Comparison of ENCODE assay signal across 20 cellular contexts in the genomic region with DNA sequence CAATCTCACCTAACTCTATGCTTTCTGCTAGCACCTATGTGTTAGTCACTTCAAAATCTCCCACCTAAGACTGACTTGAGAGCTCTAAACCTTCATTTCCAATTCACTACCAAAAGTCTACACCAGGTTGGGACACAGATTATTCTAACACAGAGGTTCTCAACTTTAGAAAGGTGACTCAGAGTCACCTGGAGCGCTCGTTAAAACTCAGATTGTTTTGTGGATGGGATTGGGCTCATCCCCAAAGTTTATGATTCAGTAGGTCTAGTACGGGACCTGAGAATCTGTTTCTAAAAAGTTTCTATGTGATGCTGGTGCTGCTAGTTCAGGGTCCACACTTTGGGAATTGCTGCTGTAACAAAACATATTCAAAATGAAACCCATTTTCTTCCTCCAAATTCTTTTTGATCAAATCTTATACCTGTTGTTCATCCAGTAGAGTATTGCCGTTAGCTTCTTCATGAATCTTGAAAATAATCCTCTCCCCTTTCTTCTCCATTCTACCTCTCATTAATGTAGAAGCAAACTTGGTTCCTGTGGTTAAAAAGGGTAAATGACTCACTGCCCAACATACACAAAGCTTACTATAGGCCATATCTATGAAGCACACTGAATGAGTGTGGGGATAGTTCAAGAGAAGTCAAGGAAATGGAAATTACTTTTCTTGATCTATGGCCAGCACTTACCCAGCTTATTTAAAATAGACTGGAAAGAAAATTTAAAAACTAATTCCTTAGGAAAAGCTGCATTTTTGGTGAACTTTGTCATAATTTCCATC.
DNase-seq lines count a peak whose midpoint lies in the region; ATAC-seq and TF ChIP-seq lines count a peak whose summit lies in the region.
"Had no signal": no experiment of that assay in that cellular context is flagged by ENCODE, and none has a peak within 500 bp of the region (broad histone marks: within the 10 kb centered on the region; RNA-seq: fewer than 3 reads in every experiment).

No MANE protein-coding gene starts in this region.

- no peaks in the 10 kb centered on the region for H3K4me1 Mint-ChIP-seq in activated T-cell treated with anti-CD3 and anti-CD28 coated beads, Interleukin-2, amount 50 U/mL, for 4 hours (ENCODE audit: low read depth)

- peak; percentile 39; the same call in 1 of the 3 replicates for ATAC-seq in SK-N-SH treated with all-trans-retinoic acid at 6 μM for 48 hours
- no peak for ATAC-seq in activated T-cell treated with anti-CD3 and anti-CD28 coated beads, Interleukin-2, amount 50 U/mL, for 4 hours
- ATAC-seq in lower lobe of right lung: no peak

- no peaks in the 10 kb centered on the region for H3K79me2 ChIP-seq in SK-N-SH (ENCODE audit: insufficient read depth)

- no peak overlapping the region for H3K4me3 Mint-ChIP-seq in activated T-cell treated with anti-CD3 and anti-CD28 coated beads, Interleukin-2, amount 50 U/mL, for 4 hours
- H3K4me3 Mint-ChIP-seq: H9, neural crest cell had no signal

- no peak overlapping the region for H3K4me2 ChIP-seq in SK-N-SH
- H3K4me2 ChIP-seq in skeletal muscle satellite cell (ENCODE audit: low read length): peak overlapping the region; percentile 50

- no peak overlapping the region for H2AFZ ChIP-seq in SK-N-SH (ENCODE audit: low read depth)

- TF ChIP-seq RAD21 in SK-N-SH (IDR thresholded peaks at IDR 0.05; ENCODE audit: low read length): no peak

- no peaks in the 10 kb centered on the region for H3K27me3 Mint-ChIP-seq in activated T-cell treated with anti-CD3 and anti-CD28 coated beads, Interleukin-2, amount 50 U/mL, for 4 hours (ENCODE audit: low read depth)

- no peaks in the 10 kb centered on the region for H3K36me3 Mint-ChIP-seq in activated T-cell treated with anti-CD3 and anti-CD28 coated beads, Interleukin-2, amount 50 U/mL, for 4 hours (ENCODE audit: insufficient read depth)

- H3K36me3 ChIP-seq in SK-N-SH (replicated peaks in 1 of 2; ENCODE audit: control insufficient read depth in 1 of 2, insufficient read depth in 2 of 2, low read length in 1 of 2): no peaks in the 10 kb centered on the region
- H3K36me3 ChIP-seq in skeletal muscle satellite cell (ENCODE audit: insufficient read depth, low read length): no peaks in the 10 kb centered on the region
- no peaks in the 10 kb centered on the region for H3K36me3 ChIP-seq in lower lobe of right lung
- H3K36me3 ChIP-seq in brain microvascular endothelial cell (replicated peaks): no peaks in the 10 kb centered on the region
- H3K36me3 ChIP-seq: ascending aorta, right atrium auricular region, SJCRH30 had no signal

- TF ChIP-seq EP300 in SK-N-SH (IDR thresholded peaks at IDR 0.05; ENCODE audit: borderline replicate concordance in 1 of 2, low read depth in 1 of 2, low read length in 1 of 2): no peak

- POLR2A ChIA-PET in SK-N-SH (lab: Yijun Ruan, JAX): no interaction called here
- POLR2A ChIA-PET in RWPE1 (lab: Yijun Ruan, JAX; ENCODE audit: low non-redundant PET): no interaction called here

- H3K27ac ChIP-seq in SK-N-SH (ENCODE audit: low read depth in 2 of 2, low read length in 1 of 2): no peak overlapping the region
- H3K27ac ChIP-seq in RWPE1: no peak overlapping the region
- H3K27ac ChIP-seq in lower lobe of right lung: no peak overlapping the region
- H3K27ac ChIP-seq in brain microvascular endothelial cell: no peak overlapping the region
- H3K27ac ChIP-seq: ascending aorta, right atrium auricular region, SJCRH30 had no signal

- CTCF ChIA-PET in SK-N-SH (lab: Yijun Ruan, JAX): interaction anchor here (2.2 kb wide), 1 partner anchor 37 kb away, joined by 7 read pairs; no protein-coding TSS in a partner anchor
- CTCF ChIA-PET in RWPE1 (lab: Yijun Ruan, JAX): interaction anchor here (0.6 kb wide), 1 partner anchor 1325 kb away, joined by 4 read pairs; no protein-coding TSS in a partner anchor

- H3K27me3 ChIP-seq in SK-N-SH (ENCODE audit: insufficient read depth) (no peaks in the 10 kb centered on the region), skeletal muscle satellite cell (ENCODE audit: control insufficient read depth, insufficient read depth, low read length) (no peaks in the 10 kb centered on the region), lower lobe of right lung (ENCODE audit: low read depth) (no peaks in the 10 kb centered on the region), brain microvascular endothelial cell (replicated peaks) (no peaks in the 10 kb centered on the region)
- H3K27me3 ChIP-seq: ascending aorta, right atrium auricular region, SJCRH30 had no signal

- no peaks in the 10 kb centered on the region for H4K20me1 ChIP-seq in SK-N-SH (ENCODE audit: insufficient read depth)

- in situ Hi-C loops in brain microvascular endothelial cell (cut with HindIII; ENCODE audit: low pct_ligation_motif_present, low sequenced_read_pairs): no loop called here

- H3K9ac ChIP-seq in SK-N-SH (no peak overlapping the region), skeletal muscle satellite cell (ENCODE audit: low read depth, low read length) (no peak overlapping the region)

- 81% methylated on average over 4 of the region's 4 CpGs for WGBS in SK-N-SH (ENCODE audit: low lambda C conversion rate)

- H3K4me1 ChIP-seq in SK-N-SH (ENCODE audit: control insufficient read depth in 1 of 2, insufficient read depth in 2 of 2, low read depth in 1 of 2, low read length in 1 of 2) (no peaks in the 10 kb centered on the region; a peak in 1 of 4 replicates), skeletal muscle satellite cell (ENCODE audit: control insufficient read depth, insufficient read depth, low read length) (peaks cover 14% of the 10 kb centered on the region), lower lobe of right lung (no peaks in the 10 kb centered on the region)
- H3K4me1 ChIP-seq: ascending aorta, right atrium auricular region had no signal

- DNase-seq in SK-N-SH: no peak
- peak; percentile 10 for DNase-seq in RWPE1 (ENCODE audit: low spot score)
- DNase-seq in epithelial cell of esophagus (ENCODE audit: low read depth): peak; percentile 77
- DNase-seq in activated T-cell treated with anti-CD3 and anti-CD28 coated beads, Interleukin-2, amount 50 U/mL, for 4 hours: no peak
- DNase-seq in lower lobe of right lung: no peak
- DNase-seq in brain microvascular endothelial cell: no peak
- DNase-seq: 8988T; activated CD4-positive, alpha-beta T cell treated with anti-CD3 and anti-CD28 coated beads for 1 hour; activated effector memory CD4-positive, alpha-beta T cell treated with anti-CD3 and anti-CD28 coated beads, Interleukin-2, amount 50 U/mL, for 16 hours; C1 segment of cervical spinal cord; DMS153; H9; NCI-H1694 treated with DMSO at 0.1 percent for 48 hours; T-helper 9 cell had no signal

- no peaks in the 10 kb centered on the region for H3K9me2 ChIP-seq in SK-N-SH

- H3K4me3 ChIP-seq in SK-N-SH (ENCODE audit: low read depth in 2 of 2, low read length in 1 of 2) (no peak overlapping the region), epithelial cell of esophagus (ENCODE audit: low read length) (no peak overlapping the region), skeletal muscle satellite cell (ENCODE audit: low read length) (no peak overlapping the region), lower lobe of right lung (no peak overlapping the region), brain microvascular endothelial cell (ENCODE audit: low read depth, low read length) (no peak overlapping the region)
- H3K4me3 ChIP-seq: ascending aorta, right atrium auricular region, SJCRH30 had no signal

- intact Hi-C loops in lower lobe of right lung (cut with DNase I): no loop called here

- no peaks in the 10 kb centered on the region for H3K9me3 ChIP-seq in SK-N-SH
- H3K9me3 ChIP-seq in skeletal muscle satellite cell (replicated peaks; ENCODE audit: low read length): no peaks in the 10 kb centered on the region
- no peaks in the 10 kb centered on the region for H3K9me3 ChIP-seq in lower lobe of right lung
- H3K9me3 ChIP-seq: ascending aorta, right atrium auricular region, SJCRH30 had no signal

- H3K9me3 Mint-ChIP-seq in activated T-cell treated with anti-CD3 and anti-CD28 coated beads, Interleukin-2, amount 50 U/mL, for 4 hours: no peaks in the 10 kb centered on the region

- no peak for TF ChIP-seq CTCF in SK-N-SH (IDR thresholded peaks at IDR 0.05)
- no peak for TF ChIP-seq CTCF in RWPE1 (conservative IDR thresholded peaks at IDR 0.05; ENCODE audit: low read depth)
- no peak for TF ChIP-seq CTCF in epithelial cell of esophagus (IDR thresholded peaks at IDR 0.05; ENCODE audit: insufficient read depth, low read depth, low read length, missing control alignments)
- TF ChIP-seq CTCF in lower lobe of right lung (IDR thresholded peaks at IDR 0.05): no peak
- no peak for TF ChIP-seq CTCF in brain microvascular endothelial cell (IDR thresholded peaks at IDR 0.05; ENCODE audit: low read depth, low read length, missing control alignments)

- no peaks in the 10 kb centered on the region for H3F3A ChIP-seq in SK-N-SH (replicated peaks; ENCODE audit: insufficient read depth)

TF ChIP-seq in SK-N-SH treated with all-trans-retinoic acid at 6 μM for 48 hours, 23 proteins besides CTCF, POLR2A, EP300 and RAD21 (continues in another document):
- TF ChIP-seq ZNF70 (CRISPR knock-in tag; IDR thresholded peaks at IDR 0.05): no peak
- TF ChIP-seq CSDC2 (CRISPR knock-in tag; IDR thresholded peaks at IDR 0.05): no peak
- TF ChIP-seq ZFP30 (CRISPR knock-in tag; IDR thresholded peaks at IDR 0.05): no peak

TF ChIP-seq in SK-N-SH, 30 proteins besides CTCF, POLR2A, EP300 and RAD21:
- no peak for TF ChIP-seq JUND (IDR thresholded peaks at IDR 0.05)
TF ChIP-seq in SK-N-SH: peak in this region for 0.

Comparison
In these comparisons a context has a peak if more than half of its experiments do, and no peak if none do; other contexts are left out.
1. DNase-seq: peak in RWPE1 (single experiment) and epithelial cell of esophagus (single experiment); none in SK-N-SH (single experiment), activated T-cell treated with anti-CD3 and anti-CD28 coated beads, Interleukin-2, amount 50 U/mL, for 4 hours (single experiment), lower lobe of right lung (single experiment) and brain microvascular endothelial cell (single experiment).